ENCODE assay signal across 15 cellular contexts in genomic region chr6:24313477-24314141, GRCh38. TPM values are rescaled to one million over a fixed set of nuclear protein-coding genes. Genes with fewer than 3 reads are reported as not detected.
DNase-seq lines count a peak whose midpoint lies in the region; ATAC-seq, FAIRE-seq and TF ChIP-seq lines count a peak whose summit lies in the region.
"Had no signal": no experiment of that assay in that cellular context is flagged by ENCODE, and none has a peak within 500 bp of the region (broad histone marks: within the 10 kb centered on the region; RNA-seq: fewer than 3 reads in every experiment).

No MANE protein-coding gene starts in this region.

- no peak for FAIRE-seq in GM12891 (lab: Jason Lieb, UNC)

- no peak overlapping the region for H3K27ac ChIP-seq in lower lobe of right lung

- H3K4me3 ChIP-seq in AG09309 (ENCODE audit: control insufficient read depth, low read depth, low read length) (no peak overlapping the region), lower lobe of right lung (no peak overlapping the region)

- H3K36me3 ChIP-seq in lower lobe of right lung: no peaks in the 10 kb centered on the region

- H3K27me3 ChIP-seq in lower lobe of right lung (ENCODE audit: low read depth): no peaks in the 10 kb centered on the region

- no peak for TF ChIP-seq POLR2A in GM12891 (IDR thresholded peaks at IDR 0.05; ENCODE audit: low read depth, low read length)

- H3K4me1 ChIP-seq in lower lobe of right lung: no peaks in the 10 kb centered on the region

- ATAC-seq in lower lobe of right lung (peak; percentile 61 to 75), GM18873 (IDR thresholded peaks at IDR 0.05; ENCODE audit: low FRiP score, unreplicated experiment) (no peak), HG03460 (IDR thresholded peaks at IDR 0.05; ENCODE audit: unreplicated experiment) (no peak)
- ATAC-seq: left ventricle myocardium superior had no signal

- no peaks in the 10 kb centered on the region for H3K9me3 ChIP-seq in lower lobe of right lung

- TF ChIP-seq CTCF in AG09309 (IDR thresholded peaks at IDR 0.05; ENCODE audit: control insufficient read depth, insufficient read depth, low read depth, low read length, missing control alignments) (no peak), lower lobe of right lung (IDR thresholded peaks at IDR 0.05) (no peak)

- intact Hi-C loops in lower lobe of right lung (cut with DNase I): no loop called here

- DNase-seq in AG09309 (ENCODE audit: low read depth) (peak; percentile 39), LHCN-M2 (ENCODE audit: low read depth) (peak; percentile 61), dermis microvascular lymphatic vessel endothelial cell (ENCODE audit: low read depth in 2 of 2) (peak; percentile 4 to 24), lower lobe of right lung (no peak), GM12891 (ENCODE audit: insufficient read length, low spot score) (no peak), COLO668 (lab: John Stamatoyannopoulos, UW; ENCODE audit: unreplicated experiment) (no peak)
- DNase-seq: activated CD4-positive, alpha-beta T cell treated with anti-CD3 and anti-CD28 coated beads for 1 hour; activated gamma-delta T cell; effector CD8-positive, alpha-beta T cell; left ventricle myocardium superior; NCI-H2029; RPMI8226; stimulated activated naive CD4-positive, alpha-beta T cell had no signal

TF ChIP-seq in GM12891, 5 proteins besides CTCF, POLR2A, EP300 and RAD21:
- TF ChIP-seq POU2F2 (IDR thresholded peaks at IDR 0.05; ENCODE audit: low read depth, low read length) (no peak), SPI1 (IDR thresholded peaks at IDR 0.05; ENCODE audit: low read depth, low read length) (no peak), PAX5 (IDR thresholded peaks at IDR 0.05; ENCODE audit: insufficient read depth, low read length, severe bottlenecking) (no peak), POLR2AphosphoS5 (IDR thresholded peaks at IDR 0.05; ENCODE audit: low read depth, low read length) (no peak), TAF1 (IDR thresholded peaks at IDR 0.05; ENCODE audit: low read depth, low read length) (no peak)

RNA-seq across cellular contexts. Expression of gene DCDC2, which starts 44.2 kb away (rescaled TPM):
- 0.13 TPM in 1 of 2 replicates, not detected in the other for total RNA-seq in LHCN-M2 (2014; rRNA removed)
- polyA plus RNA-seq in LHCN-M2 (2012): not detected
- total RNA-seq in dermis microvascular lymphatic vessel endothelial cell: under 0.01 TPM in 1 of 2 replicates, not detected in the other
- total RNA-seq in lower lobe of right lung: 5.6 TPM
- 0.03 TPM for polyA plus RNA-seq in GM12891 (2012; ENCODE audit: low read depth, missing spikeins)
- total RNA-seq: left ventricle myocardium superior had no signal

Comparison
In these comparisons a context has a peak if more than half of its experiments do, and no peak if none do; other contexts are left out.
1. DNase-seq: peak in AG09309 (single experiment), LHCN-M2 (single experiment) and dermis microvascular lymphatic vessel endothelial cell (2 of 2); none in lower lobe of right lung (single experiment), GM12891 (single experiment) and COLO668 (single experiment).
2. ATAC-seq: peak in lower lobe of right lung (2 of 2); none in GM18873 (single experiment) and HG03460 (single experiment).